Comparison of ENCODE assay signal across 15 cellular contexts in genomic region chr1:224517171-224517570, GRCh38.
DNase-seq lines count a peak whose midpoint lies in the region; TF ChIP-seq lines count a peak whose summit lies in the region.
"Had no signal": no experiment of that assay in that cellular context is flagged by ENCODE, and none has a peak within 500 bp of the region (broad histone marks: within the 10 kb centered on the region; RNA-seq: fewer than 3 reads in every experiment).

No MANE protein-coding gene starts in this region.

- no peaks in the 10 kb centered on the region for H3K9me3 Mint-ChIP-seq in HFFc6
- H3K9me3 Mint-ChIP-seq: CD14-positive monocyte; CD8-positive, alpha-beta T cell had no signal

- H3K27me3 Mint-ChIP-seq in HFFc6 (ENCODE audit: insufficient read depth): no peaks in the 10 kb centered on the region; the same call in 1 of the 2 replicates

- no peaks in the 10 kb centered on the region for H3K36me3 Mint-ChIP-seq in HFFc6 (ENCODE audit: low read depth)
- H3K36me3 Mint-ChIP-seq: CD14-positive monocyte; CD8-positive, alpha-beta T cell; IgD-negative memory B cell had no signal

- peaks cover 31% of the 10 kb centered on the region for H3K4me1 Mint-ChIP-seq in HFFc6 (ENCODE audit: low read depth)

- no peak overlapping the region for H3K4me3 Mint-ChIP-seq in HFFc6
- H3K4me3 Mint-ChIP-seq: CD14-positive monocyte; CD8-positive, alpha-beta T cell had no signal

- TF ChIP-seq CTCF in HFFc6 (IDR thresholded peaks at IDR 0.05): no peak

- DNase-seq in Daoy (ENCODE audit: low read depth): peak; percentile 78
- peak; percentile 63 for DNase-seq in LHCN-M2 (ENCODE audit: low read depth)
- DNase-seq in amniotic epithelial cell (ENCODE audit: low read depth): peak; percentile 34
- no peak for DNase-seq in OCI-M2 (lab: John Stamatoyannopoulos, UW; ENCODE audit: unreplicated experiment)
- no peak for DNase-seq in activated T-cell treated with anti-CD3 and anti-CD28 coated beads for 4 hours
- no peak for DNase-seq in HFFc6
- no peak for DNase-seq in hippocampal formation (lab: John Stamatoyannopoulos, UW)
- DNase-seq: CD8-positive, alpha-beta T cell; DMS153; DMS79 treated with DMSO at 0.1 percent for 48 hours; GDM1; HCEC 1CT; KG1 had no signal

- H3K27ac Mint-ChIP-seq in HFFc6: no peak overlapping the region
- H3K27ac Mint-ChIP-seq: CD14-positive monocyte; CD8-positive, alpha-beta T cell; IgD-negative memory B cell had no signal

Comparison
In these comparisons a context has a peak if more than half of its experiments do, and no peak if none do; other contexts are left out.
1. DNase-seq: peak in Daoy (single experiment), LHCN-M2 (single experiment) and amniotic epithelial cell (single experiment); none in OCI-M2 (single experiment), activated T-cell treated with anti-CD3 and anti-CD28 coated beads for 4 hours (single experiment), HFFc6 (single experiment) and hippocampal formation (0 of 2).